Comparison of ENCODE assay signal across 1 cellular context in the genomic region with DNA sequence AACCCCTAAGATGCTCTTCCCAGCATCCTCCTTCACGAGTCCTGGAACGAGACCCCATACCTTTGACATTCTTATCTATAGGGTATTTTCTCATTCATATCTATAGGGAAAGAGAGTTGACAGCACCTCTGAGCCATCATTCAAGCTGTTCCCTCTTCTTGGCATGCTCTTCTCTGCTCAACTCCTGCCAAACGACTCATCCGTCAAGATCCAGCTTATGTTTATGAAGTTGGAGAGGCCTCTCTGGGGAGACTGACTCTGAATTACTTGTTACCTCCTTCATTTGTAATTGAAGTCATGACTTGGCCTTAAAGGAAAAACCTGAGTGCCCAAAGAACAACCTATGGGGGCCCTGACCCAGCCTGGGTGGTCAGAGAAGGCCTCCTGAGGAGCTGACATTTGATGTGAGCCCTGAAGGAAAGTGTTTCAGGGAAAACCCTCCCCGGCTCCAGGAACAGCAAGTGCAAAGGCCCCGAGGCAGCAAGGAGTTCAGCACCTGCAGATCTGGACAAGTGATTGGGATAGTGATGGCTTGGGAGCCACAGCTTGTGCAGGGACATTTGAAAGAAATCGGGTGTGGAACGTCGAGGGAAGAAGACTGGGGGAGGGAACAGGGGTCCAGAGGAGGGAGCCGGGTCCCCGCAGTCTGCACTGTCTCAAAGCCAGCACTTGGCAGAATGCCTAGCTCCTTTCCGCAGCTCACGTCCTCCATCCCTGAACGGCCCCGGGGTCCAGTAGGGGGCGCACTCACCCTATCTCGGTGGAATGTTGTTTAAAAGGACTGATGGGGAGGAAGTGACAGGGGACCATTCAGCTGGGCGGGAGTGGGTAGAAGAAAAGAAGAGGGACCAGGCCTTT.
TF ChIP-seq lines count a peak whose summit lies in the region.

No MANE protein-coding gene starts in this region.

TF ChIP-seq in GM12878, 131 proteins besides CTCF, POLR2A, EP300 and RAD21 (continued from another document):
- TF ChIP-seq SMC3 (IDR thresholded peaks at IDR 0.05; ENCODE audit: borderline replicate concordance, low read length), result peak; percentile 28; the same call in 1 of the 2 replicates
